Comparison of ENCODE assay signal across 8 cellular contexts in the genomic region with DNA sequence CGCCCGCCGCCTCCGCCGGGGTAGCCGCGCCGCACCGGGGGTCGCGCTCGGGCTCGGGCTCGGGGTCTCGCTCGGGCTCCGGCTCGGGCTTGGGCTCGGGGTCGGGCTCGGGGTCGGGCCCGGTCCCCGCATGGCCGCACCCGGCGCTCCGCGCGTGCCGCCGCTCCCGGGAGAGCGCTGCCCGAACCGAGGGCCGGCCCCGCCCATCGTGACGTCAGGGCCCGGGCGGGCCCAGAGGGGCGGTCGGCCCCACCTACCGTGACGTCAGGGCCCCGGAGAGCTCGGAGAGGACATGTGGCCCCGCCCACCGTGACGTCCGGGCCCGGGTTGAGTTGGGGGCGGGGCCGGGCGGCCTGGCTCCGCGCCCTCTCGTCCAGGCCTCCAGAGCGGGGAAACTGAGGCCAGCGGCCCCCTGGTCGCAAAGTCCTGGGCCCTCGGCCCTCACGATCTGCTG. TPM values are rescaled to one million over a fixed set of nuclear protein-coding genes. Genes with fewer than 3 reads are reported as not detected.
DNase-seq lines count a peak whose midpoint lies in the region; ATAC-seq and TF ChIP-seq lines count a peak whose summit lies in the region.

Gene NSMF (minus strand): TSS at position 188 of the 454 bp plus-strand sequence. CDS start 232 bp downstream, outside the sequence.

- peak within 1 kb of the TSS; percentile 36 for H3K4me3 Mint-ChIP-seq in natural killer cell treated with Interleukin-12 subunit alpha and Interleukin-12 subunit beta and Interleukin-15 and Interleukin-18, amount 100 ng/mL, for 72 hours

- H3K9ac ChIP-seq in KMS-11: peak within 1 kb of the TSS; percentile 71

- peak; percentile 74 for TF ChIP-seq POLR2A in Raji (IDR thresholded peaks at IDR 0.05; ENCODE audit: insufficient read depth, low read depth, low read length)

- no peak for TF ChIP-seq CTCF in KMS-11 (conservative IDR thresholded peaks at IDR 0.05; ENCODE audit: low read depth, low read length)
- TF ChIP-seq CTCF in fibroblast of pulmonary artery (IDR thresholded peaks at IDR 0.05; ENCODE audit: low read length, missing control alignments): no peak

- no peaks in the 10 kb centered on the region for H4K20me1 ChIP-seq in KMS-11 (ENCODE audit: insufficient read depth)

- peak; percentile 96 for DNase-seq in DMS53 (lab: John Stamatoyannopoulos, UW)
- peak; percentile 90 for DNase-seq in activated T-helper 9 cell treated with anti-CD3 and anti-CD28 coated beads, Interleukin-2, amount 50 U/mL, for 16 hours (ENCODE audit: low read depth)
- peak; percentile 90 for DNase-seq in fibroblast of pulmonary artery (ENCODE audit: low read depth)
- DNase-seq in natural killer cell treated with Interleukin-12 subunit alpha and Interleukin-12 subunit beta and Interleukin-15 and Interleukin-18, amount 100 ng/mL, for 72 hours (ENCODE audit: low spot score): peak; percentile 95
- DNase-seq in stimulated activated naive CD4-positive, alpha-beta T cell (lab: John Stamatoyannopoulos, UW): peak; percentile 87 to 95 (median 91)

- peak; percentile 76 for ATAC-seq in GM21723 (IDR thresholded peaks at IDR 0.05; ENCODE audit: unreplicated experiment)
- peak; percentile 89 to 93 for ATAC-seq in natural killer cell treated with Interleukin-12 subunit alpha and Interleukin-12 subunit beta and Interleukin-15 and Interleukin-18, amount 100 ng/mL, for 72 hours

- H3K79me2 ChIP-seq in KMS-11 (ENCODE audit: insufficient read depth, low read depth): no peaks in the 10 kb centered on the region

- H3K36me3 ChIP-seq in KMS-11 (ENCODE audit: insufficient read depth): no peaks in the 10 kb centered on the region

- H3K4me2 ChIP-seq in KMS-11: peak within 1 kb of the TSS; percentile 78

- peaks cover 0 to 11% of the 10 kb centered on the region in 2 donors for H3K4me1 Mint-ChIP-seq in natural killer cell treated with Interleukin-12 subunit alpha and Interleukin-12 subunit beta and Interleukin-15 and Interleukin-18, amount 100 ng/mL, for 72 hours (ENCODE audit: low read depth in 2 of 2)

- H3K27me3 Mint-ChIP-seq in natural killer cell treated with Interleukin-12 subunit alpha and Interleukin-12 subunit beta and Interleukin-15 and Interleukin-18, amount 100 ng/mL, for 72 hours: no peaks in the 10 kb centered on the region

- H3K4me3 ChIP-seq in KMS-11 (IDR thresholded peaks at IDR 0.05; ENCODE audit: insufficient read depth, low read depth, low read length) (no peak within 1 kb of the TSS), fibroblast of pulmonary artery (replicated peaks; ENCODE audit: low read depth, low read length) (peak within 1 kb of the TSS; percentile 68)

- H3K9me3 Mint-ChIP-seq in natural killer cell treated with Interleukin-12 subunit alpha and Interleukin-12 subunit beta and Interleukin-15 and Interleukin-18, amount 100 ng/mL, for 72 hours: no peaks in the 10 kb centered on the region

- H3K36me3 Mint-ChIP-seq in natural killer cell treated with Interleukin-12 subunit alpha and Interleukin-12 subunit beta and Interleukin-15 and Interleukin-18, amount 100 ng/mL, for 72 hours: no peaks in the 10 kb centered on the region

- peak within 1 kb of the TSS; percentile 13 for H3K27ac ChIP-seq in KMS-11

- no peaks in the 10 kb centered on the region for H3K27me3 ChIP-seq in KMS-11 (ENCODE audit: insufficient read depth, low read depth)

- peaks cover 11% of the 10 kb centered on the region for H3K4me1 ChIP-seq in KMS-11 (ENCODE audit: low read depth, poor library complexity, severe bottlenecking)

- H2AFZ ChIP-seq in KMS-11 (ENCODE audit: low read depth): peak within 1 kb of the TSS; percentile 64

- H3K27ac Mint-ChIP-seq in natural killer cell treated with Interleukin-12 subunit alpha and Interleukin-12 subunit beta and Interleukin-15 and Interleukin-18, amount 100 ng/mL, for 72 hours: peak within 1 kb of the TSS in 1 of 2 donors; percentile 33

RNA-seq across cellular contexts. Expression of gene NSMF, which starts in this region (rescaled TPM):
- 10 to 100 TPM; 17.1 to 36.4 TPM for total RNA-seq in natural killer cell treated with Interleukin-12 subunit alpha and Interleukin-12 subunit beta and Interleukin-15 and Interleukin-18, amount 100 ng/mL, for 72 hours
